In genomic region chr10:10295537-10295936, GRCh38 we compare ENCODE assay signal across 20 cellular contexts.
DNase-seq lines count a peak whose midpoint lies in the region; TF ChIP-seq lines count a peak whose summit lies in the region.
"Had no signal": no experiment of that assay in that cellular context is flagged by ENCODE, and none has a peak within 500 bp of the region (broad histone marks: within the 10 kb centered on the region; RNA-seq: fewer than 3 reads in every experiment).

No MANE protein-coding gene starts in this region.

- H3K27me3 ChIP-seq in tibial artery: no peaks in the 10 kb centered on the region
- H3K27me3 ChIP-seq: BLaER1 treated with 17β-estradiol and CSF1 and Interleukin-3, amounts not matched to agents 10 nM and 100 nM had no signal

- H3K4me1 Mint-ChIP-seq in glutamatergic neuron (ENCODE audit: low read depth, unreplicated experiment) (peaks cover 22% of the 10 kb centered on the region), neural crest cell (peaks cover 17% of the 10 kb centered on the region)
- H3K4me1 Mint-ChIP-seq: CD4-positive, alpha-beta memory T cell had no signal

- H3K36me3 Mint-ChIP-seq in glutamatergic neuron (ENCODE audit: unreplicated experiment) (no peaks in the 10 kb centered on the region), neural crest cell (ENCODE audit: low read depth) (no peaks in the 10 kb centered on the region)
- H3K36me3 Mint-ChIP-seq: CD4-positive, alpha-beta memory T cell had no signal

- H3K4me3 ChIP-seq in tibial artery: no peak overlapping the region
- H3K4me3 ChIP-seq: BLaER1 treated with 17β-estradiol and CSF1 and Interleukin-3, amounts not matched to agents 10 nM and 100 nM; GM12878; HAP-1 had no signal

- H3K4me3 Mint-ChIP-seq in glutamatergic neuron (ENCODE audit: unreplicated experiment): peak overlapping the region; percentile 45
- H3K4me3 Mint-ChIP-seq in neural crest cell: no peak overlapping the region
- H3K4me3 Mint-ChIP-seq: CD4-positive, alpha-beta memory T cell had no signal

- intact Hi-C loops in tibial artery (cut with DNase I; ENCODE audit: low total_unique reads): no loop called here

- DNase-seq in NCI-H146 (lab: John Stamatoyannopoulos, UW) (peak; percentile 51), NCI-H146 treated with DMSO at 0.1 percent for 48 hours (lab: John Stamatoyannopoulos, UW; ENCODE audit: unreplicated experiment) (no peak), glutamatergic neuron (no peak), neural crest cell (ENCODE audit: low read depth, low spot score) (no peak), tibial artery (no peak), SW480 (ENCODE audit: low spot score) (no peak), SHP77 treated with DMSO at 0.1 percent for 48 hours (lab: John Stamatoyannopoulos, UW) (no peak), NCI-H1436 treated with DMSO at 0.1 percent for 48 hours (lab: John Stamatoyannopoulos, UW) (no peak)
- DNase-seq: Caco-2; CD4-positive, alpha-beta memory T cell; DND-41; KBM-7; NCI-H2029 treated with DMSO at 0.1 percent for 48 hours; NCI-H226; NCI-H510A treated with DMSO at 0.1 percent for 48 hours; NK-92 treated with Interleukin-12 subunit alpha and Interleukin-12 subunit beta, amount 100 ng/mL, for 24 hours had no signal

- no peak overlapping the region for H3K27ac ChIP-seq in tibial artery
- H3K27ac ChIP-seq: 22Rv1; BLaER1 treated with 17β-estradiol and CSF1 and Interleukin-3, amounts not matched to agents 10 nM and 100 nM had no signal

- no peaks in the 10 kb centered on the region for H3K36me3 ChIP-seq in tibial artery
- H3K36me3 ChIP-seq: BLaER1 treated with 17β-estradiol and CSF1 and Interleukin-3, amounts not matched to agents 10 nM and 100 nM; HAP-1 had no signal

- H3K9me3 Mint-ChIP-seq in glutamatergic neuron (ENCODE audit: unreplicated experiment): no peaks in the 10 kb centered on the region
- H3K9me3 Mint-ChIP-seq in neural crest cell: no peaks in the 10 kb centered on the region

- H3K4me1 ChIP-seq in tibial artery: peaks cover 0 to 12% (median 5%) of the 10 kb centered on the region in 4 donors
- H3K4me1 ChIP-seq: BLaER1 treated with 17β-estradiol and CSF1 and Interleukin-3, amounts not matched to agents 10 nM and 100 nM; Caco-2 had no signal

- no peak for TF ChIP-seq CTCF in glutamatergic neuron (IDR thresholded peaks at IDR 0.05; ENCODE audit: partially characterized antibody, unreplicated experiment)
- TF ChIP-seq CTCF in neural crest cell (conservative IDR thresholded peaks at IDR 0.05): no peak
- no peak for TF ChIP-seq CTCF in tibial artery (IDR thresholded peaks at IDR 0.05)

- peaks cover 3% of the 10 kb centered on the region for H3K27me3 Mint-ChIP-seq in glutamatergic neuron (ENCODE audit: unreplicated experiment)
- no peaks in the 10 kb centered on the region for H3K27me3 Mint-ChIP-seq in neural crest cell (ENCODE audit: low read depth)
- H3K27me3 Mint-ChIP-seq: CD4-positive, alpha-beta memory T cell had no signal

- H3K27ac Mint-ChIP-seq in glutamatergic neuron (ENCODE audit: unreplicated experiment) (no peak overlapping the region), neural crest cell (ENCODE audit: unreplicated experiment) (peak overlapping the region; percentile 52)
- H3K27ac Mint-ChIP-seq: CD4-positive, alpha-beta memory T cell had no signal

- H3K9me3 ChIP-seq in tibial artery: no peaks in the 10 kb centered on the region
- H3K9me3 ChIP-seq: Caco-2, HAP-1 had no signal
